Comparison of ENCODE assay signal across 8 cellular contexts in genomic region chr13:33676045-33676699, GRCh38.
DNase-seq lines count a peak whose midpoint lies in the region; TF ChIP-seq lines count a peak whose summit lies in the region.

No MANE protein-coding gene starts in this region.

- no peak overlapping the region for H3K27ac ChIP-seq in CD8-positive, alpha-beta memory T cell (ENCODE audit: low read depth, low read length)
- peak overlapping the region; percentile 84 for H3K27ac ChIP-seq in OCI-LY1 (ENCODE audit: low read depth, low read length, poor library complexity, severe bottlenecking)
- peak overlapping the region; percentile 36 to 69 (median 57) for H3K27ac ChIP-seq in esophagus muscularis mucosa (replicated peaks in 1 of 4)
- H3K27ac ChIP-seq in osteoblast (ENCODE audit: low read depth, low read length): no peak overlapping the region

- H3K27ac Mint-ChIP-seq in CD8-positive, alpha-beta memory T cell: peak overlapping the region in 2 of 8 donors; percentile 24 to 38

- no peaks in the 10 kb centered on the region for H3F3A ChIP-seq in OCI-LY1 (ENCODE audit: insufficient read depth, low read length)

- peaks cover 13 to 34% (median 16%) of the 10 kb centered on the region in 3 donors for H3K4me1 Mint-ChIP-seq in CD8-positive, alpha-beta memory T cell

- WGBS in esophagus muscularis mucosa: 22% methylated on average over 11 of the region's 11 CpGs

- H3K9me3 ChIP-seq in CD8-positive, alpha-beta memory T cell (ENCODE audit: low read length): no peaks in the 10 kb centered on the region
- H3K9me3 ChIP-seq in OCI-LY1 (ENCODE audit: low read length): no peaks in the 10 kb centered on the region
- no peaks in the 10 kb centered on the region for H3K9me3 ChIP-seq in esophagus muscularis mucosa
- H3K9me3 ChIP-seq in osteoblast (ENCODE audit: low read depth, low read length): no peaks in the 10 kb centered on the region

- H3K36me3 ChIP-seq in CD8-positive, alpha-beta memory T cell (ENCODE audit: insufficient read depth, low read length): no peaks in the 10 kb centered on the region
- H3K36me3 ChIP-seq in OCI-LY1 (ENCODE audit: insufficient read depth, low read length) (no peaks in the 10 kb centered on the region; the same call in 1 of the 2 replicates), esophagus muscularis mucosa (no peaks in the 10 kb centered on the region), osteoblast (ENCODE audit: insufficient read depth, low read length) (no peaks in the 10 kb centered on the region)

- H2AFZ ChIP-seq in OCI-LY1 (ENCODE audit: low read length) (no peak overlapping the region), osteoblast (ENCODE audit: low read length) (peak overlapping the region; percentile 89)

- intact Hi-C loops in esophagus muscularis mucosa (cut with DNase I): no loop called here

- POLR2A ChIA-PET in CD8-positive, alpha-beta memory T cell (lab: Charles Lee): no interaction called here

- H3K27me3 Mint-ChIP-seq in CD8-positive, alpha-beta memory T cell: no peaks in the 10 kb centered on the region

- peaks cover 0 to 4% (median 0%) of the 10 kb centered on the region in 3 donors for H3K36me3 Mint-ChIP-seq in CD8-positive, alpha-beta memory T cell

- CTCF ChIA-PET in CD8-positive, alpha-beta memory T cell (lab: Charles Lee): no interaction called here

- H3K27me3 ChIP-seq in CD8-positive, alpha-beta memory T cell (ENCODE audit: insufficient read depth, low read length, poor library complexity, severe bottlenecking): no peaks in the 10 kb centered on the region
- H3K27me3 ChIP-seq in OCI-LY1 (ENCODE audit: insufficient read depth, low read length): no peaks in the 10 kb centered on the region
- no peaks in the 10 kb centered on the region for H3K27me3 ChIP-seq in esophagus muscularis mucosa
- peaks cover 6% of the 10 kb centered on the region for H3K27me3 ChIP-seq in osteoblast (ENCODE audit: insufficient read depth, low read length)

- H3K9me2 ChIP-seq in OCI-LY1 (ENCODE audit: low read depth, low read length): no peaks in the 10 kb centered on the region

- no peak for TF ChIP-seq POLR2A in esophagus muscularis mucosa (IDR thresholded peaks at IDR 0.05; ENCODE audit: low read depth)

- TF ChIP-seq CTCF in OCI-LY1 (IDR thresholded peaks at IDR 0.05; ENCODE audit: low read length) (no peak), esophagus muscularis mucosa (IDR thresholded peaks at IDR 0.05) (no peak), osteoblast (IDR thresholded peaks at IDR 0.05; ENCODE audit: extremely low read depth, low read depth, low read length) (no peak)

- H3K9ac ChIP-seq in OCI-LY1 (ENCODE audit: low read length): peak overlapping the region; percentile 73

- H3K4me3 Mint-ChIP-seq in CD8-positive, alpha-beta memory T cell: peak overlapping the region in 5 of 7 donors; percentile 11 to 66 (median 24)

- no peak for DNase-seq in CD8-positive, alpha-beta memory T cell
- DNase-seq in esophagus muscularis mucosa (ENCODE audit: extremely low spot score) (no peak), osteoblast (ENCODE audit: insufficient read length, low spot score, missing footprints) (no peak), midbrain (lab: John Stamatoyannopoulos, UW) (no peak), NCI-H1105 (lab: John Stamatoyannopoulos, UW) (no peak)
- no peak for DNase-seq in stimulated activated CD4-positive, alpha-beta T cell treated with anti-CD3 and anti-CD28 coated beads, Interleukin-12 subunit alpha, Interleukin-12 subunit beta, amount 100 ng/mL, for 4 hours
- DNase-seq in stimulated activated CD8-positive, alpha-beta memory T cell treated with anti-CD3 and anti-CD28 coated beads, Interleukin-4, amount 100 ng/mL, for 48 hours: no peak

- H3K4me2 ChIP-seq in OCI-LY1 (ENCODE audit: low read length): peak overlapping the region; percentile 88
- H3K4me2 ChIP-seq in osteoblast (ENCODE audit: insufficient read depth, low read length): peak overlapping the region; percentile 91

- H3K4me3 ChIP-seq in CD8-positive, alpha-beta memory T cell (ENCODE audit: low read length): no peak overlapping the region
- H3K4me3 ChIP-seq in OCI-LY1 (ENCODE audit: low read depth, low read length, poor library complexity, severe bottlenecking) (peak overlapping the region; percentile 65), esophagus muscularis mucosa (peak overlapping the region; percentile 54 to 67 (median 60)), osteoblast (ENCODE audit: insufficient read depth, low read length) (peak overlapping the region; percentile 65)

- H3K79me2 ChIP-seq in OCI-LY1 (ENCODE audit: insufficient read depth, low read length) (peaks cover 4% of the 10 kb centered on the region; the same call in 1 of the 2 replicates), osteoblast (ENCODE audit: insufficient read depth, low read length) (no peaks in the 10 kb centered on the region)

- peaks cover 11% of the 10 kb centered on the region for H3K4me1 ChIP-seq in CD8-positive, alpha-beta memory T cell (ENCODE audit: insufficient read depth, low read length)
- H3K4me1 ChIP-seq in OCI-LY1 (ENCODE audit: insufficient read depth, low read length, severe bottlenecking): peaks cover 54% of the 10 kb centered on the region
- H3K4me1 ChIP-seq in esophagus muscularis mucosa: peaks cover 18 to 35% (median 24%) of the 10 kb centered on the region in 4 donors
- H3K4me1 ChIP-seq in osteoblast (ENCODE audit: insufficient read depth, low read length): no peaks in the 10 kb centered on the region

- no peak for TF ChIP-seq EP300 in esophagus muscularis mucosa (IDR thresholded peaks at IDR 0.05)

- H4K20me1 ChIP-seq in OCI-LY1 (ENCODE audit: insufficient read depth, low read length): no peaks in the 10 kb centered on the region
- no peaks in the 10 kb centered on the region for H4K20me1 ChIP-seq in osteoblast (ENCODE audit: insufficient read depth, low read length)

- H3K9me3 Mint-ChIP-seq in CD8-positive, alpha-beta memory T cell: no peaks in the 10 kb centered on the region

Comparison
In these comparisons a context has a peak if more than half of its experiments do, and no peak if none do; other contexts are left out.
1. H3K27ac ChIP-seq: peak in OCI-LY1 (single experiment) and esophagus muscularis mucosa (4 of 4); none in CD8-positive, alpha-beta memory T cell (single experiment) and osteoblast (single experiment).